ENCODE assay signal across 36 cellular contexts in genomic region chr16:54801445-54801844, GRCh38.
A peak's percentile ranks its signal among the peaks of the same experiment; 100 is the strongest.
DNase-seq lines count a peak whose midpoint lies in the region; ATAC-seq, FAIRE-seq and TF ChIP-seq lines count a peak whose summit lies in the region.
"Had no signal": no experiment of that assay in that cellular context is flagged by ENCODE, and none has a peak within 500 bp of the region (broad histone marks: within the 10 kb centered on the region; RNA-seq: fewer than 3 reads in every experiment).

No MANE protein-coding gene starts in this region.

- CTCF ChIA-PET in HepG2 (lab: Yijun Ruan, JAX; ENCODE audit: low intra/inter-chr PET ratio, low total read pairs): no interaction called here
- CTCF ChIA-PET in A549 (lab: Yijun Ruan, JAX): no interaction called here
- CTCF ChIA-PET in K562 (lab: Yijun Ruan, JAX; ENCODE audit: low intra/inter-chr PET ratio): no interaction called here
- CTCF ChIA-PET in OCI-LY7 (lab: Charles Lee; ENCODE audit: unreplicated experiment): no interaction called here

- TF ChIP-seq RAD21 in HepG2 (CRISPR knock-in tag; IDR thresholded peaks at IDR 0.05) (no peak), A549 (conservative IDR thresholded peaks at IDR 0.05 in 1 of 2, IDR thresholded peaks at IDR 0.05 in 1 of 2) (no peak), K562 (CRISPR knock-in tag; conservative IDR thresholded peaks at IDR 0.05 in 1 of 2, IDR thresholded peaks at IDR 0.05 in 1 of 2) (no peak)

- 53% methylated on average over 5 of the region's 5 CpGs for WGBS in HepG2 (ENCODE audit: low lambda C conversion rate)
- WGBS in right lobe of liver (ENCODE audit: insufficient coverage, low coverage, low lambda C conversion rate, missing lambda C conversion rate): 75% methylated on average over 5 of the region's 5 CpGs
- WGBS in A549 (ENCODE audit: missing lambda C conversion rate): 58% methylated on average over 5 of the region's 5 CpGs
- WGBS in K562 (ENCODE audit: insufficient coverage, low coverage, missing lambda C conversion rate): 0% methylated on average over 5 of the region's 5 CpGs

- TF ChIP-seq CTCF in HepG2 (CRISPR knock-in tag; IDR thresholded peaks at IDR 0.05): no peak
- no peak for TF ChIP-seq CTCF in right lobe of liver (IDR thresholded peaks at IDR 0.05)
- TF ChIP-seq CTCF in A549 (IDR thresholded peaks at IDR 0.05): no peak
- TF ChIP-seq CTCF in K562 (IDR thresholded peaks at IDR 0.05 in 2 of 3, conservative IDR thresholded peaks at IDR 0.05 in 1 of 3; ENCODE audit: insufficient read depth in 2 of 3, low read depth in 1 of 3, low read length in 3 of 3): no peak
- no peak for TF ChIP-seq CTCF in OCI-LY7 (conservative IDR thresholded peaks at IDR 0.05; ENCODE audit: low read length)

- POLR2A ChIA-PET in HepG2 (lab: Yijun Ruan, JAX): no interaction called here
- POLR2A ChIA-PET in A549 (lab: Yijun Ruan, JAX): no interaction called here
- POLR2A ChIA-PET in K562 (lab: Yijun Ruan, JAX): no interaction called here
- POLR2A ChIA-PET in OCI-LY7 (lab: Charles Lee): no interaction called here
- POLR2A ChIA-PET in naive thymus-derived CD8-positive, alpha-beta T cell (lab: Charles Lee): no interaction called here

- H3K9me3 ChIP-seq in HepG2 (ENCODE audit: low read length) (peaks cover 6% of the 10 kb centered on the region; the same call in 1 of the 2 replicates), right lobe of liver (no peaks in the 10 kb centered on the region), A549 (no peaks in the 10 kb centered on the region), Karpas-422 (ENCODE audit: low read length) (no peaks in the 10 kb centered on the region), K562 (replicated peaks; ENCODE audit: control insufficient read depth, insufficient read depth, low read depth, low read length) (no peaks in the 10 kb centered on the region), OCI-LY7 (ENCODE audit: low read length) (no peaks in the 10 kb centered on the region)
- H3K9me3 ChIP-seq: BE2C had no signal

- H3K27ac ChIP-seq in HepG2 (ENCODE audit: extremely low read length, insufficient read depth, low read length) (no peak overlapping the region), right lobe of liver (no peak overlapping the region), A549 (no peak overlapping the region), Karpas-422 (ENCODE audit: low read length) (no peak overlapping the region), K562 (ENCODE audit: extremely low read depth, low read depth, low read length) (no peak overlapping the region), OCI-LY7 (ENCODE audit: low read depth, low read length, poor library complexity, severe bottlenecking) (no peak overlapping the region)
- H3K27ac ChIP-seq: 22Rv1; BLaER1; BLaER1 treated with 17β-estradiol and CSF1 and Interleukin-3, amounts not matched to agents 10 nM and 100 nM; C4-2B had no signal

- DNase-seq in HepG2 (ENCODE audit: low spot score) (no peak), right lobe of liver (no peak), A549 (ENCODE audit: low read depth in 1 of 2, low spot score in 1 of 2) (no peak), Karpas-422 (peak; percentile 5), K562 (ENCODE audit: extremely low read depth in 1 of 4, low spot score in 3 of 4) (no peak), OCI-LY7 (ENCODE audit: low spot score) (no peak)
- DNase-seq in naive thymus-derived CD8-positive, alpha-beta T cell: no peak
- DNase-seq: 8988T; ACHN; AML-193; BE2C; C1 segment of cervical spinal cord; Caco-2; Calu3; CD4-positive, alpha-beta memory T cell; CD4-positive, alpha-beta T cell; CD4-positive, CD25-positive, alpha-beta regulatory T cell; CD8-positive, alpha-beta memory T cell; CD8-positive, alpha-beta T cell; COR-L47; DMS 273 treated with DMSO at 0.1 percent for 48 hours; DMS153; DMS53; DMS79; DMS79 treated with DMSO at 0.1 percent for 48 hours; DND-41; EL had no signal

- BruUV-seq in HepG2 (replicated peaks; lab: Mats Ljungman, UMichigan) (no TSS peak), K562 (replicated peaks; lab: Mats Ljungman, UMichigan) (no TSS peak), OCI-LY7 (replicated peaks; lab: Mats Ljungman, UMichigan) (no TSS peak)

- no peak for ATAC-seq in HepG2
- ATAC-seq in right lobe of liver: no peak
- ATAC-seq in A549: no peak
- no peak for ATAC-seq in K562
- ATAC-seq in naive thymus-derived CD8-positive, alpha-beta T cell: no peak
- no peak for ATAC-seq in GM21786 (IDR thresholded peaks at IDR 0.05; ENCODE audit: unreplicated experiment)
- ATAC-seq: CD8-positive, alpha-beta T cell had no signal

- intact Hi-C loops in HepG2 (cut with micrococcal nuclease; ENCODE audit: unreplicated experiment): no loop called here
- intact Hi-C loops in right lobe of liver (cut with DNase I): no loop called here
- intact Hi-C loops in K562 (cut with micrococcal nuclease): no loop called here
- intact Hi-C loops in OCI-LY7 (cut with micrococcal nuclease; ENCODE audit: unreplicated experiment): no loop called here

- TF ChIP-seq EP300 in HepG2 (IDR thresholded peaks at IDR 0.05; ENCODE audit: low read depth in 2 of 2, low read length in 2 of 2) (no peak), HepG2 (CRISPR knock-in tag; IDR thresholded peaks at IDR 0.05; ENCODE audit: borderline replicate concordance) (no peak), A549 (IDR thresholded peaks at IDR 0.05) (no peak), K562 (IDR thresholded peaks at IDR 0.05; ENCODE audit: low read length) (no peak)

- no peaks in the 10 kb centered on the region for H3K4me1 ChIP-seq in HepG2 (ENCODE audit: insufficient read depth, low read length)
- no peaks in the 10 kb centered on the region for H3K4me1 ChIP-seq in right lobe of liver
- no peaks in the 10 kb centered on the region for H3K4me1 ChIP-seq in A549
- no peaks in the 10 kb centered on the region for H3K4me1 ChIP-seq in Karpas-422 (ENCODE audit: low read length)
- H3K4me1 ChIP-seq in K562 (replicated peaks in 1 of 2; ENCODE audit: control insufficient read depth in 2 of 2, insufficient read depth in 2 of 2, low read length in 2 of 2): no peaks in the 10 kb centered on the region; a peak in 1 of 5 replicates
- H3K4me1 ChIP-seq in OCI-LY7 (ENCODE audit: insufficient read depth, low read length, poor library complexity, severe bottlenecking): no peaks in the 10 kb centered on the region
- H3K4me1 ChIP-seq: BE2C; BLaER1; BLaER1 treated with 17β-estradiol and CSF1 and Interleukin-3, amounts not matched to agents 10 nM and 100 nM had no signal

- H3K79me2 ChIP-seq in HepG2 (ENCODE audit: insufficient read depth, low read length): no peaks in the 10 kb centered on the region
- H3K79me2 ChIP-seq in Karpas-422 (ENCODE audit: low read length): no peaks in the 10 kb centered on the region
- H3K79me2 ChIP-seq in K562 (ENCODE audit: control insufficient read depth, insufficient read depth, low read length): no peaks in the 10 kb centered on the region
- H3K79me2 ChIP-seq in OCI-LY7 (ENCODE audit: insufficient read depth, low read depth, low read length): no peaks in the 10 kb centered on the region

- H3K27me3 ChIP-seq in HepG2 (ENCODE audit: control insufficient read depth in 1 of 2, insufficient read depth in 2 of 2, low read length in 2 of 2) (no peaks in the 10 kb centered on the region), right lobe of liver (no peaks in the 10 kb centered on the region), Karpas-422 (ENCODE audit: low read length) (no peaks in the 10 kb centered on the region), K562 (ENCODE audit: control insufficient read depth in 2 of 2, insufficient read depth in 2 of 2, low read length in 2 of 2) (no peaks in the 10 kb centered on the region; a peak in 1 of 5 replicates)
- H3K27me3 ChIP-seq: BE2C; BLaER1; BLaER1 treated with 17β-estradiol and CSF1 and Interleukin-3, amounts not matched to agents 10 nM and 100 nM had no signal

- H3K27ac Mint-ChIP-seq in naive thymus-derived CD8-positive, alpha-beta T cell: no peak overlapping the region
- H3K27ac Mint-ChIP-seq: B cell; CD4-positive, alpha-beta T cell; CD4-positive, CD25-positive, alpha-beta regulatory T cell; CD8-positive, alpha-beta T cell had no signal

- no peak overlapping the region for H3K4me2 ChIP-seq in HepG2 (ENCODE audit: low read depth, low read length)
- H3K4me2 ChIP-seq in A549: no peak overlapping the region
- no peak overlapping the region for H3K4me2 ChIP-seq in Karpas-422 (ENCODE audit: low read depth, low read length, poor library complexity, severe bottlenecking)
- no peak overlapping the region for H3K4me2 ChIP-seq in K562 (ENCODE audit: insufficient read depth, low read length)
- H3K4me2 ChIP-seq in OCI-LY7 (ENCODE audit: low read length): no peak overlapping the region
- H3K4me2 ChIP-seq: BLaER1; BLaER1 treated with 17β-estradiol and CSF1 and Interleukin-3, amounts not matched to agents 10 nM and 100 nM had no signal

- H3K9me3 Mint-ChIP-seq in naive thymus-derived CD8-positive, alpha-beta T cell: peaks cover 0 to 31% (median 12%) of the 10 kb centered on the region in 9 donors

- H3K36me3 ChIP-seq in HepG2 (replicated peaks in 1 of 2; ENCODE audit: control insufficient read depth in 1 of 2, insufficient read depth in 2 of 2, low read length in 2 of 2) (no peaks in the 10 kb centered on the region), right lobe of liver (no peaks in the 10 kb centered on the region), Karpas-422 (ENCODE audit: insufficient read depth, low read length) (no peaks in the 10 kb centered on the region), K562 (ENCODE audit: control insufficient read depth, insufficient read depth, low read length) (no peaks in the 10 kb centered on the region), OCI-LY7 (ENCODE audit: insufficient read depth, low read length) (no peaks in the 10 kb centered on the region)
- H3K36me3 ChIP-seq: BE2C; BLaER1; BLaER1 treated with 17β-estradiol and CSF1 and Interleukin-3, amounts not matched to agents 10 nM and 100 nM had no signal

- peaks cover 6 to 26% (median 12%) of the 10 kb centered on the region in 5 donors for H3K27me3 Mint-ChIP-seq in naive thymus-derived CD8-positive, alpha-beta T cell
- H3K27me3 Mint-ChIP-seq: B cell; CD4-positive, alpha-beta memory T cell; CD4-positive, alpha-beta T cell; CD4-positive, CD25-positive, alpha-beta regulatory T cell; CD8-positive, alpha-beta memory T cell had no signal

- no peak overlapping the region for H2AFZ ChIP-seq in HepG2 (ENCODE audit: low read length)
- no peak overlapping the region for H2AFZ ChIP-seq in Karpas-422 (ENCODE audit: low read length)
- no peak overlapping the region for H2AFZ ChIP-seq in K562 (ENCODE audit: low read depth, low read length)
- H2AFZ ChIP-seq in OCI-LY7 (ENCODE audit: low read length): no peak overlapping the region

- no peak for FAIRE-seq in HepG2 (lab: Jason Lieb, UNC)
- FAIRE-seq in A549 (lab: Jason Lieb, UNC): no peak
- no peak for FAIRE-seq in K562 (lab: Jason Lieb, UNC)
- FAIRE-seq: A204.1, D721Med had no signal

- H3K9me1 ChIP-seq in K562 (ENCODE audit: control insufficient read depth, insufficient read depth, low read length): no peaks in the 10 kb centered on the region

- no peaks in the 10 kb centered on the region for H3K4me1 Mint-ChIP-seq in naive thymus-derived CD8-positive, alpha-beta T cell
- H3K4me1 Mint-ChIP-seq: B cell; CD14-positive monocyte; CD4-positive, alpha-beta memory T cell; CD4-positive, CD25-positive, alpha-beta regulatory T cell; CD8-positive, alpha-beta memory T cell had no signal

- in situ Hi-C loops in HepG2 (cut with HindIII; ENCODE audit: extremely low pct_ligation_motif_present, low pct_unique_long_range_greater_than_20kb) (no loop called here), K562 (cut with MboI) (no loop called here)

- H3K4me3 Mint-ChIP-seq in naive thymus-derived CD8-positive, alpha-beta T cell: no peak overlapping the region
- H3K4me3 Mint-ChIP-seq: B cell; CD14-positive monocyte; CD4-positive, alpha-beta memory T cell; CD4-positive, alpha-beta T cell; CD8-positive, alpha-beta memory T cell; CD8-positive, alpha-beta T cell had no signal

- H3K4me3 ChIP-seq in HepG2 (replicated peaks in 1 of 3; ENCODE audit: insufficient read depth in 1 of 3, low read depth in 2 of 3, low read length in 3 of 3) (no peak overlapping the region), right lobe of liver (no peak overlapping the region), A549 (no peak overlapping the region), Karpas-422 (ENCODE audit: low read length) (no peak overlapping the region), K562 (no peak overlapping the region), OCI-LY7 (ENCODE audit: low read depth, low read length, poor library complexity, severe bottlenecking) (no peak overlapping the region)
- H3K4me3 ChIP-seq: BLaER1; BLaER1 treated with 17β-estradiol and CSF1 and Interleukin-3, amounts not matched to agents 10 nM and 100 nM had no signal

- H4K20me1 ChIP-seq in HepG2 (ENCODE audit: insufficient read depth, low read length) (no peaks in the 10 kb centered on the region), Karpas-422 (ENCODE audit: insufficient read depth, low read depth, low read length) (no peaks in the 10 kb centered on the region), K562 (replicated peaks; ENCODE audit: control insufficient read depth, insufficient read depth, low read length) (no peaks in the 10 kb centered on the region), OCI-LY7 (ENCODE audit: insufficient read depth, low read length) (no peaks in the 10 kb centered on the region)
- H4K20me1 ChIP-seq: BLaER1; BLaER1 treated with 17β-estradiol and CSF1 and Interleukin-3, amounts not matched to agents 10 nM and 100 nM had no signal

- TF ChIP-seq POLR2A in HepG2 (IDR thresholded peaks at IDR 0.05; ENCODE audit: insufficient read depth in 1 of 2, low read depth in 2 of 2, low read length in 2 of 2) (no peak), right lobe of liver (IDR thresholded peaks at IDR 0.05) (no peak), A549 (IDR thresholded peaks at IDR 0.05; ENCODE audit: low read length) (no peak), K562 (conservative IDR thresholded peaks at IDR 0.05) (no peak)

- H3K9ac ChIP-seq in HepG2 (ENCODE audit: insufficient read depth, low read depth, low read length) (no peak overlapping the region), Karpas-422 (ENCODE audit: low read length) (no peak overlapping the region), K562 (ENCODE audit: insufficient read depth in 1 of 2, low read depth in 2 of 2, low read length in 2 of 2) (no peak overlapping the region)
- H3K9ac ChIP-seq: BLaER1; BLaER1 treated with 17β-estradiol and CSF1 and Interleukin-3, amounts not matched to agents 10 nM and 100 nM had no signal

- peaks cover 0 to 14% (median 2%) of the 10 kb centered on the region in 3 donors for H3K36me3 Mint-ChIP-seq in naive thymus-derived CD8-positive, alpha-beta T cell
- H3K36me3 Mint-ChIP-seq: CD14-positive monocyte; CD4-positive, alpha-beta memory T cell; CD4-positive, CD25-positive, alpha-beta regulatory T cell; CD8-positive, alpha-beta T cell had no signal

- no peaks in the 10 kb centered on the region for H3K9me2 ChIP-seq in Karpas-422 (replicated peaks; ENCODE audit: insufficient read depth, low read length)
- H3K9me2 ChIP-seq in OCI-LY7 (ENCODE audit: insufficient read depth, low read length): no peaks in the 10 kb centered on the region

Comparison
In these comparisons a context has a peak if more than half of its experiments do, and no peak if none do; other contexts are left out.
1. Of the 241 proteins assayed by ChIP-seq in both HepG2 and K562: peak only in HepG2: MAFF and MAFK; only in K562: none; in both: none; in neither: 239.